Comparison of ENCODE assay signal across 19 cellular contexts in genomic region chr1:171582589-171582988, GRCh38. TPM values are rescaled to one million over a fixed set of nuclear protein-coding genes. Genes with fewer than 3 reads are reported as not detected.
A peak's percentile ranks its signal among the peaks of the same experiment; 100 is the strongest.
DNase-seq lines count a peak whose midpoint lies in the region; ATAC-seq and TF ChIP-seq lines count a peak whose summit lies in the region.
"Had no signal": no experiment of that assay in that cellular context is flagged by ENCODE, and none has a peak within 500 bp of the region (broad histone marks: within the 10 kb centered on the region; RNA-seq: fewer than 3 reads in every experiment).

No MANE protein-coding gene starts in this region.

- no peak overlapping the region for H3K4me3 Mint-ChIP-seq in activated naive CD8-positive, alpha-beta T cell
- no peak overlapping the region for H3K4me3 Mint-ChIP-seq in activated naive CD8-positive, alpha-beta T cell treated with anti-CD3 and anti-CD28 coated beads, Interleukin-2, amount 50 U/mL, for 24 hours
- no peak overlapping the region for H3K4me3 Mint-ChIP-seq in T-helper 17 cell
- H3K4me3 Mint-ChIP-seq: CD8-positive, alpha-beta memory T cell; HFFc6 had no signal

- no peak for TF ChIP-seq CTCF in epithelial cell of esophagus (IDR thresholded peaks at IDR 0.05; ENCODE audit: insufficient read depth, low read depth, low read length, missing control alignments)

- peak; percentile 63 to 69 for ATAC-seq in activated CD4-positive, CD25-positive, alpha-beta regulatory T cell treated with anti-CD3 and anti-CD28 coated beads, Interleukin-2, amount 50 U/mL, for 24 hours
- ATAC-seq in activated naive CD8-positive, alpha-beta T cell treated with anti-CD3 and anti-CD28 coated beads, Interleukin-2, amount 50 U/mL, for 24 hours = no peak
- ATAC-seq in T-helper 17 cell (no peak), GM18867 (IDR thresholded peaks at IDR 0.05; ENCODE audit: unreplicated experiment) (no peak)

- DNase-seq in activated CD4-positive, CD25-positive, alpha-beta regulatory T cell treated with anti-CD3 and anti-CD28 coated beads, Interleukin-2, amount 50 U/mL, for 72 hours = no peak
- no peak for DNase-seq in activated naive CD8-positive, alpha-beta T cell treated with anti-CD3 and anti-CD28 coated beads, Interleukin-2, amount 50 U/mL, for 24 hours
- DNase-seq in T-helper 17 cell = no peak
- peak; percentile 22 for DNase-seq in epithelial cell of esophagus (ENCODE audit: low read depth)
- no peak for DNase-seq in T1000 (lab: John Stamatoyannopoulos, UW)
- DNase-seq: 8988T; AML-193; Caco-2; CD8-positive, alpha-beta memory T cell; DND-41; GDM1; HCEC 1CT; HFFc6 had no signal

- peaks cover 27% of the 10 kb centered on the region for H3K4me1 Mint-ChIP-seq in activated naive CD8-positive, alpha-beta T cell (ENCODE audit: low read depth)
- H3K4me1 Mint-ChIP-seq in activated naive CD8-positive, alpha-beta T cell treated with anti-CD3 and anti-CD28 coated beads, Interleukin-2, amount 50 U/mL, for 24 hours = peaks cover 26% of the 10 kb centered on the region
- peaks cover 11% of the 10 kb centered on the region for H3K4me1 Mint-ChIP-seq in T-helper 17 cell

- H3K4me3 ChIP-seq in epithelial cell of esophagus (ENCODE audit: low read length) = no peak overlapping the region
- H3K4me3 ChIP-seq: BLaER1 had no signal

- no peaks in the 10 kb centered on the region for H3K9me3 ChIP-seq in T-helper 17 cell (ENCODE audit: control insufficient read depth, low read length, poor library complexity, severe bottlenecking)
- H3K9me3 ChIP-seq: BLaER1, Caco-2 had no signal

- H3K9me3 Mint-ChIP-seq in activated naive CD8-positive, alpha-beta T cell (ENCODE audit: low read depth) = no peaks in the 10 kb centered on the region
- H3K9me3 Mint-ChIP-seq in activated naive CD8-positive, alpha-beta T cell treated with anti-CD3 and anti-CD28 coated beads, Interleukin-2, amount 50 U/mL, for 24 hours = no peaks in the 10 kb centered on the region
- H3K9me3 Mint-ChIP-seq: CD8-positive, alpha-beta memory T cell; HFFc6 had no signal

- H3K36me3 Mint-ChIP-seq in activated naive CD8-positive, alpha-beta T cell = peaks cover 13% of the 10 kb centered on the region
- H3K36me3 Mint-ChIP-seq in activated naive CD8-positive, alpha-beta T cell treated with anti-CD3 and anti-CD28 coated beads, Interleukin-2, amount 50 U/mL, for 24 hours (ENCODE audit: low read depth) = peaks cover 68% of the 10 kb centered on the region
- peaks cover 17% of the 10 kb centered on the region for H3K36me3 Mint-ChIP-seq in T-helper 17 cell (ENCODE audit: low read depth)

- peak overlapping the region; percentile 28 for H3K27ac Mint-ChIP-seq in activated naive CD8-positive, alpha-beta T cell
- H3K27ac Mint-ChIP-seq in activated naive CD8-positive, alpha-beta T cell treated with anti-CD3 and anti-CD28 coated beads, Interleukin-2, amount 50 U/mL, for 24 hours = no peak overlapping the region
- H3K27ac Mint-ChIP-seq in T-helper 17 cell = peak overlapping the region; percentile 93
- H3K27ac Mint-ChIP-seq: HFFc6 had no signal

- H3K27me3 Mint-ChIP-seq in activated naive CD8-positive, alpha-beta T cell = no peaks in the 10 kb centered on the region
- no peaks in the 10 kb centered on the region for H3K27me3 Mint-ChIP-seq in activated naive CD8-positive, alpha-beta T cell treated with anti-CD3 and anti-CD28 coated beads, Interleukin-2, amount 50 U/mL, for 24 hours
- H3K27me3 Mint-ChIP-seq in T-helper 17 cell = no peaks in the 10 kb centered on the region
- H3K27me3 Mint-ChIP-seq: CD8-positive, alpha-beta memory T cell had no signal

RNA-seq across cellular contexts. Expression of gene MYOCOS, which starts 39.5 kb away (rescaled TPM):
- under 1 TPM in 1 of 2 donors, not detected in 1; 0.16 TPM for total RNA-seq in T-helper 17 cell
- total RNA-seq: CD8-positive, alpha-beta memory T cell; H4; HFFc6; HT1080 had no signal

Comparison
In these comparisons a context has a peak if more than half of its experiments do, and no peak if none do; other contexts are left out.
1. ATAC-seq: peak in activated CD4-positive, CD25-positive, alpha-beta regulatory T cell treated with anti-CD3 and anti-CD28 coated beads, Interleukin-2, amount 50 U/mL, for 24 hours (2 of 2); none in activated naive CD8-positive, alpha-beta T cell treated with anti-CD3 and anti-CD28 coated beads, Interleukin-2, amount 50 U/mL, for 24 hours (single experiment), T-helper 17 cell (single experiment) and GM18867 (single experiment).